ENCODE assay signal across 1 cellular context in genomic region chr16:29974291-29975133, GRCh38.
TF ChIP-seq lines count a peak whose summit lies in the region.

No MANE protein-coding gene starts in this region.

TF ChIP-seq in K562, 482 proteins besides CTCF, POLR2A, EP300 and RAD21 (continued from another document and continues in another):
- TF ChIP-seq ATF3 (IDR thresholded peaks at IDR 0.05), result no peak
- no peak for TF ChIP-seq ATF3 (CRISPR knock-in tag; conservative IDR thresholded peaks at IDR 0.05)
- no peak for TF ChIP-seq ZFP36 (IDR thresholded peaks at IDR 0.05; ENCODE audit: low read depth, low read length, partially characterized antibody)
- TF ChIP-seq FUS (optimal IDR thresholded peaks at IDR 0.05; ENCODE audit: low read depth, low read length), result no peak
- TF ChIP-seq ZNF511 (CRISPR knock-in tag; IDR thresholded peaks at IDR 0.05), result no peak
- TF ChIP-seq CCNT2 (IDR thresholded peaks at IDR 0.05; ENCODE audit: borderline replicate concordance, extremely low read depth, insufficient read length, low read depth, low read length), result no peak
- no peak for TF ChIP-seq ZBTB40 (IDR thresholded peaks at IDR 0.05)
- TF ChIP-seq ZBTB40 (CRISPR knock-in tag; IDR thresholded peaks at IDR 0.05), result no peak
- TF ChIP-seq MAX (CRISPR knock-in tag; IDR thresholded peaks at IDR 0.05), result peak; percentile 15; the same call in 1 of the 2 replicates
- TF ChIP-seq RNF2 (IDR thresholded peaks at IDR 0.05), result no peak
- TF ChIP-seq ATF7 (IDR thresholded peaks at IDR 0.05), result no peak
- no peak for TF ChIP-seq NONO (IDR thresholded peaks at IDR 0.05; ENCODE audit: low read depth in 2 of 2, low read length in 1 of 2)
- no peak for TF ChIP-seq KDM4B (IDR thresholded peaks at IDR 0.05; ENCODE audit: borderline replicate concordance in 2 of 2, low read depth in 1 of 2)
- no peak for TF ChIP-seq CTCFL (IDR thresholded peaks at IDR 0.05; ENCODE audit: borderline replicate concordance, insufficient read depth, low read depth, low read length, poor library complexity, severe bottlenecking)
- no peak for TF ChIP-seq XRCC3 (IDR thresholded peaks at IDR 0.05)
- TF ChIP-seq CSDE1 (IDR thresholded peaks at IDR 0.05), result no peak
- TF ChIP-seq BRF2 (IDR thresholded peaks at IDR 0.05; ENCODE audit: borderline replicate concordance, insufficient read depth, insufficient read length), result no peak
- no peak; the same call in 1 of the 2 replicates for TF ChIP-seq ESRRA (IDR thresholded peaks at IDR 0.05; ENCODE audit: borderline replicate concordance, low read depth)
- TF ChIP-seq USF1 (CRISPR knock-in tag; IDR thresholded peaks at IDR 0.05), result peak; percentile 48; the same call in 1 of the 2 replicates
- TF ChIP-seq REST (CRISPR knock-in tag; IDR thresholded peaks at IDR 0.05; ENCODE audit: low read depth), result no peak
- TF ChIP-seq MITF (IDR thresholded peaks at IDR 0.05), result no peak
- no peak for TF ChIP-seq RAD51 (IDR thresholded peaks at IDR 0.05; ENCODE audit: borderline replicate concordance, low read depth)
- TF ChIP-seq TGIF2 (CRISPR knock-in tag; IDR thresholded peaks at IDR 0.05), result no peak
- TF ChIP-seq ZKSCAN3 (CRISPR knock-in tag; IDR thresholded peaks at IDR 0.05), result no peak
- no peak for TF ChIP-seq RBM39 (optimal IDR thresholded peaks at IDR 0.05; ENCODE audit: low read depth, low read length)
- TF ChIP-seq FOXK2 (conservative IDR thresholded peaks at IDR 0.05 in 1 of 2, IDR thresholded peaks at IDR 0.05 in 1 of 2; ENCODE audit: low read depth in 2 of 2), result no peak
- no peak for TF ChIP-seq POU5F1 (IDR thresholded peaks at IDR 0.05; ENCODE audit: borderline replicate concordance, low read depth, low read length, partially characterized antibody)
- no peak for TF ChIP-seq PTBP1 (IDR thresholded peaks at IDR 0.05; ENCODE audit: low read depth, low read length)
- TF ChIP-seq TFAM (CRISPR knock-in tag; conservative IDR thresholded peaks at IDR 0.05), result no peak
- no peak for TF ChIP-seq COPS2 (conservative IDR thresholded peaks at IDR 0.05)
- TF ChIP-seq TFAP4 (CRISPR knock-in tag; IDR thresholded peaks at IDR 0.05; ENCODE audit: borderline replicate concordance), result peak; percentile 72; the same call in 1 of the 2 replicates
- no peak for TF ChIP-seq HMG20A (CRISPR knock-in tag; conservative IDR thresholded peaks at IDR 0.05)
- TF ChIP-seq ARNT (IDR thresholded peaks at IDR 0.05), result no peak
- TF ChIP-seq BHLHE40 (IDR thresholded peaks at IDR 0.05; ENCODE audit: low read length), result no peak
- TF ChIP-seq DLX4 (CRISPR knock-in tag; IDR thresholded peaks at IDR 0.05), result no peak
- no peak for TF ChIP-seq YY1 (IDR thresholded peaks at IDR 0.05; ENCODE audit: borderline replicate concordance in 1 of 3, control insufficient read depth in 1 of 3, extremely low read depth in 1 of 3, insufficient read depth in 3 of 3, insufficient read length in 1 of 3, insufficient replicate concordance in 2 of 3, low read depth in 1 of 3, low read length in 2 of 3)
